ENCODE assay signal across 12 cellular contexts in genomic region chr17:44546711-44547606, GRCh38. TPM values are rescaled to one million over a fixed set of nuclear protein-coding genes. Genes with fewer than 3 reads are reported as not detected.
DNase-seq lines count a peak whose midpoint lies in the region; ATAC-seq and TF ChIP-seq lines count a peak whose summit lies in the region.
"Had no signal": no experiment of that assay in that cellular context is flagged by ENCODE, and none has a peak within 500 bp of the region (broad histone marks: within the 10 kb centered on the region; RNA-seq: fewer than 3 reads in every experiment).

No MANE protein-coding gene starts in this region.

- H3K9ac ChIP-seq in SK-N-MC (ENCODE audit: insufficient read length), result peak overlapping the region; percentile 35

- H3K27ac ChIP-seq in SK-N-MC (peak overlapping the region; percentile 86), foreskin keratinocyte (peak overlapping the region; percentile 34), uterus (no peak overlapping the region)

- H3K9me3 ChIP-seq in SK-N-MC (ENCODE audit: low read depth, low read length) (no peaks in the 10 kb centered on the region), uterus (no peaks in the 10 kb centered on the region)

- H3K27me3 Mint-ChIP-seq in stimulated activated naive B cell treated with anti-CD40 and anti-IgM and Interleukin-4, amounts not matched to agents 10 μg/mL and 1 μg/mL and 100 μg/mL, for 72 hours, result peaks cover 44 to 61% of the 10 kb centered on the region in 2 donors

- intact Hi-C loops in uterus (cut with DNase I; ENCODE audit: low total_unique reads), result no loop called here

- H3K9me3 Mint-ChIP-seq in stimulated activated naive B cell treated with anti-CD40 and anti-IgM and Interleukin-4, amounts not matched to agents 10 μg/mL and 1 μg/mL and 100 μg/mL, for 72 hours, result no peaks in the 10 kb centered on the region
- H3K9me3 Mint-ChIP-seq: activated B cell treated with CpG ODN at 0.5 μM for 24 hours had no signal

- peak overlapping the region; percentile 4; the same call in 1 of the 2 replicates for H3K4me3 ChIP-seq in SK-N-MC
- no peak overlapping the region for H3K4me3 ChIP-seq in uterus

- no peak for TF ChIP-seq POLR2A in uterus (IDR thresholded peaks at IDR 0.05)

- no peak overlapping the region for H3K27ac Mint-ChIP-seq in stimulated activated naive B cell treated with anti-CD40 and anti-IgM and Interleukin-4, amounts not matched to agents 10 μg/mL and 1 μg/mL and 100 μg/mL, for 72 hours
- H3K27ac Mint-ChIP-seq: activated B cell treated with CpG ODN at 0.5 μM for 24 hours had no signal

- H3K4me1 Mint-ChIP-seq in stimulated activated naive B cell treated with anti-CD40 and anti-IgM and Interleukin-4, amounts not matched to agents 10 μg/mL and 1 μg/mL and 100 μg/mL, for 72 hours, result peaks cover 5 to 10% of the 10 kb centered on the region in 2 donors
- H3K4me1 Mint-ChIP-seq: activated B cell treated with CpG ODN at 0.5 μM for 24 hours had no signal

- no peaks in the 10 kb centered on the region for H3K36me3 Mint-ChIP-seq in stimulated activated naive B cell treated with anti-CD40 and anti-IgM and Interleukin-4, amounts not matched to agents 10 μg/mL and 1 μg/mL and 100 μg/mL, for 72 hours

- no peaks in the 10 kb centered on the region for H3K27me3 ChIP-seq in foreskin keratinocyte
- no peaks in the 10 kb centered on the region for H3K27me3 ChIP-seq in uterus

- H3K4me1 ChIP-seq in foreskin keratinocyte (peaks cover 43% of the 10 kb centered on the region), uterus (no peaks in the 10 kb centered on the region)

- H3K36me3 ChIP-seq in SK-N-MC (ENCODE audit: insufficient read depth, low read length) (no peaks in the 10 kb centered on the region), uterus (no peaks in the 10 kb centered on the region)

- no peak overlapping the region for H3K4me3 Mint-ChIP-seq in stimulated activated naive B cell treated with anti-CD40 and anti-IgM and Interleukin-4, amounts not matched to agents 10 μg/mL and 1 μg/mL and 100 μg/mL, for 72 hours
- H3K4me3 Mint-ChIP-seq: activated B cell treated with CpG ODN at 0.5 μM for 24 hours had no signal

- TF ChIP-seq CTCF in foreskin keratinocyte (conservative IDR thresholded peaks at IDR 0.05) (no peak), uterus (IDR thresholded peaks at IDR 0.05) (no peak)

- DNase-seq in HCEC 1CT, result peak; percentile 80
- no peak for DNase-seq in SK-N-MC (ENCODE audit: low read depth, low spot score)
- DNase-seq in foreskin keratinocyte, result peak in 1 of 2 donors; percentile 53
- no peak for DNase-seq in stimulated activated naive B cell treated with anti-CD40 and anti-IgM and Interleukin-4, amounts not matched to agents 10 μg/mL and 1 μg/mL and 100 μg/mL, for 72 hours
- no peak for DNase-seq in uterus
- no peak for DNase-seq in stimulated activated naive CD4-positive, alpha-beta T cell treated with Interleukin-2 at 50 U/mL for 16 hours (lab: John Stamatoyannopoulos, UW)
- DNase-seq: activated B cell treated with CpG ODN at 0.5 μM for 24 hours; GDM1; midbrain; stimulated activated CD4-positive, alpha-beta T cell treated with anti-CD3 and anti-CD28 coated beads, Interleukin-4, amount 100 ng/mL, for 24 hours had no signal

- ATAC-seq in foreskin keratinocyte, result no peak
- peak; percentile 62 to 67 for ATAC-seq in stimulated activated naive B cell treated with anti-CD40 and anti-IgM and Interleukin-4, amounts not matched to agents 10 μg/mL and 1 μg/mL and 100 μg/mL, for 72 hours (replicated peaks)
- ATAC-seq in HG03469 (IDR thresholded peaks at IDR 0.05; ENCODE audit: unreplicated experiment), result no peak
- ATAC-seq: esophagus mucosa had no signal

RNA-seq across cellular contexts. Expression of gene FZD2, which starts 10.3 kb away (rescaled TPM):
- total RNA-seq in foreskin keratinocyte (11.0 and 12.6 TPM in 2 replicates), uterus (10 to 100 TPM in 2 of 4 donors, 1 to 10 TPM in 1, under 1 TPM in 1; 0.26 to 22.8 (median 9.0) TPM)
- 12.2 and 12.6 TPM in 2 replicates for polyA plus RNA-seq in foreskin keratinocyte

RNA-seq across cellular contexts. Expression of gene GPATCH8, which starts 43.8 kb away (rescaled TPM):
- total RNA-seq in foreskin keratinocyte, result 18.6 and 20.2 TPM in 2 replicates
- polyA plus RNA-seq in foreskin keratinocyte, result 3.9 and 4.9 TPM in 2 replicates
- total RNA-seq in uterus, result 10 to 100 TPM; 26.9 to 90.0 (median 77.8) TPM

Comparison
In these comparisons a context has a peak if more than half of its experiments do, and no peak if none do; other contexts are left out.
1. H3K27ac ChIP-seq: peak in SK-N-MC (single experiment) and foreskin keratinocyte (single experiment); none in uterus (0 of 2).
2. ATAC-seq: peak in stimulated activated naive B cell treated with anti-CD40 and anti-IgM and Interleukin-4, amounts not matched to agents 10 μg/mL and 1 μg/mL and 100 μg/mL, for 72 hours (2 of 2); none in foreskin keratinocyte (single experiment) and HG03469 (single experiment).